Comparison of ENCODE assay signal across 10 cellular contexts in genomic region chr13:80361298-80361697, GRCh38. TPM values are rescaled to one million over a fixed set of nuclear protein-coding genes. Genes with fewer than 3 reads are reported as not detected.
"Had no signal": no experiment of that assay in that cellular context is flagged by ENCODE, and none has a peak within 500 bp of the region (broad histone marks: within the 10 kb centered on the region; RNA-seq: fewer than 3 reads in every experiment).

No MANE protein-coding gene starts in this region.

- H3K4me3 ChIP-seq: dorsolateral prefrontal cortex, left lung, pancreas, thyroid gland had no signal

- H3K27ac ChIP-seq: dorsolateral prefrontal cortex, foreskin keratinocyte, left lung, pancreas, thyroid gland had no signal

- H3K9me3 ChIP-seq: left lung, pancreas, thyroid gland had no signal

- DNase-seq: activated CD4-positive, alpha-beta T cell treated with anti-CD3 and anti-CD28 coated beads, Interleukin-2, amount 50 U/mL, for 4 hours; activated CD4-positive, CD25-positive, alpha-beta regulatory T cell treated with anti-CD3 and anti-CD28 coated beads, Interleukin-2, amount 50 U/mL, for 72 hours; activated effector memory CD4-positive, alpha-beta T cell treated with anti-CD3 and anti-CD28 coated beads, Interleukin-2, amount 50 U/mL, for 16 hours; activated T-cell treated with anti-CD3 and anti-CD28 coated beads, Interleukin-2, amount 50 U/mL, for 1 hour; left lung; pancreas; thyroid gland had no signal

- H3K27me3 ChIP-seq: dorsolateral prefrontal cortex, foreskin keratinocyte, left lung, pancreas, thyroid gland had no signal

- H3K36me3 ChIP-seq: left lung, pancreas, thyroid gland had no signal

RNA-seq across cellular contexts. Expression of gene SPRY2, which starts 20.4 kb away (rescaled TPM):
- total RNA-seq: T-helper 2 cell treated with Interferon-gamma antibody and Interleukin-4, amounts not matched to agents 100 ng/mL and 5 ng/mL, for 36 hours had no signal
